In genomic region chr6:122454673-122455072, GRCh38 we compare ENCODE assay signal across 1 cellular context.
TF ChIP-seq lines count a peak whose summit lies in the region.

No MANE protein-coding gene starts in this region.

TF ChIP-seq in HepG2, 621 proteins besides CTCF, POLR2A, EP300 and RAD21:
- TF ChIP-seq MTA1 (CRISPR knock-in tag; IDR thresholded peaks at IDR 0.05; ENCODE audit: borderline replicate concordance): no peak
- TF ChIP-seq EEA1 (CRISPR knock-in tag; IDR thresholded peaks at IDR 0.05; ENCODE audit: borderline replicate concordance): no peak
